In genomic region chr5:116859666-116860320, GRCh38 we compare ENCODE assay signal across 31 cellular contexts.
"Had no signal": no experiment of that assay in that cellular context is flagged by ENCODE, and none has a peak within 500 bp of the region (broad histone marks: within the 10 kb centered on the region; RNA-seq: fewer than 3 reads in every experiment).

No MANE protein-coding gene starts in this region.

- H3K27ac Mint-ChIP-seq: activated naive CD4-positive, alpha-beta T cell treated with anti-CD3 and anti-CD28 coated beads, Interleukin-2, amount 50 U/mL, for 24 hours; endodermal cell; immature natural killer cell; stimulated activated memory B cell treated with anti-CD40 and anti-IgM and Interleukin-4, amounts not matched to agents 10 μg/mL and 1 μg/mL and 100 μg/mL, for 72 hours; T-cell; WTC11 had no signal

- H3K4me3 ChIP-seq: adrenal gland, ascending aorta, breast epithelium, hepatocyte, left lung, lung, pancreas, psoas muscle, SK-N-MC, stomach, thoracic aorta, upper lobe of right lung had no signal

- H3K4me1 Mint-ChIP-seq: activated naive CD4-positive, alpha-beta T cell treated with anti-CD3 and anti-CD28 coated beads, Interleukin-2, amount 50 U/mL, for 24 hours; stimulated activated memory B cell treated with anti-CD40 and anti-IgM and Interleukin-4, amounts not matched to agents 10 μg/mL and 1 μg/mL and 100 μg/mL, for 72 hours; T-cell had no signal

- H3K9me3 Mint-ChIP-seq: activated naive CD4-positive, alpha-beta T cell treated with anti-CD3 and anti-CD28 coated beads, Interleukin-2, amount 50 U/mL, for 24 hours; endodermal cell; nephron; T-cell; WTC11 had no signal

- H3K27ac ChIP-seq: adrenal gland, ascending aorta, epithelial cell of prostate, hepatocyte, left lung, neutrophil, pancreas, psoas muscle, SK-N-MC, stomach, thoracic aorta, upper lobe of right lung had no signal

- H3K27me3 ChIP-seq: adrenal gland, ascending aorta, breast epithelium, hepatocyte, neutrophil, pancreas, stomach, upper lobe of right lung had no signal

- H3K9me3 ChIP-seq: adrenal gland, ascending aorta, breast epithelium, left lung, neutrophil, pancreas, psoas muscle, stomach, thoracic aorta, upper lobe of right lung had no signal

- FAIRE-seq: frontal cortex, pancreas, small intestine had no signal

- H2AFZ ChIP-seq: hepatocyte had no signal

- ATAC-seq: left lung; pancreas; psoas muscle; right cardiac atrium; stimulated activated memory B cell treated with anti-CD40 and anti-IgM and Interleukin-4, amounts not matched to agents 10 μg/mL and 1 μg/mL and 100 μg/mL, for 72 hours; T-cell; upper lobe of right lung; WTC11 had no signal

- DNase-seq: activated gamma-delta T cell treated with Interleukin-2 at 50 U/mL for 16 hours; activated T-cell treated with anti-CD3 and anti-CD28 coated beads, Interleukin-2, amount 50 U/mL, for 1 hour; adrenal gland; cortex of kidney; endodermal cell; glutamatergic neuron; immature natural killer cell; kidney glomerular epithelial cell; left lung; midbrain; pancreas; psoas muscle; right cardiac atrium; small intestine; stimulated activated CD4-positive, alpha-beta T cell treated with anti-CD3 and anti-CD28 coated beads, Interleukin-15, amount 100 ng/mL, for 24 hours; stomach; T-cell; upper lobe of right lung had no signal

- H3K27me3 Mint-ChIP-seq: stimulated activated memory B cell treated with anti-CD40 and anti-IgM and Interleukin-4, amounts not matched to agents 10 μg/mL and 1 μg/mL and 100 μg/mL, for 72 hours; T-cell had no signal

- H3K79me2 ChIP-seq: hepatocyte had no signal

- H3K4me1 ChIP-seq: adrenal gland, ascending aorta, breast epithelium, left lung, pancreas, psoas muscle, upper lobe of right lung had no signal

- H3K4me2 ChIP-seq: hepatocyte had no signal

- H3K4me3 Mint-ChIP-seq: activated naive CD4-positive, alpha-beta T cell treated with anti-CD3 and anti-CD28 coated beads, Interleukin-2, amount 50 U/mL, for 24 hours; endodermal cell; immature natural killer cell; nephron; stimulated activated memory B cell treated with anti-CD40 and anti-IgM and Interleukin-4, amounts not matched to agents 10 μg/mL and 1 μg/mL and 100 μg/mL, for 72 hours; T-cell; WTC11 had no signal

- H3K36me3 ChIP-seq: adrenal gland, ascending aorta, breast epithelium, left lung, neutrophil, pancreas, stomach, thoracic aorta, upper lobe of right lung had no signal

- H3K36me3 Mint-ChIP-seq: activated naive CD4-positive, alpha-beta T cell treated with anti-CD3 and anti-CD28 coated beads, Interleukin-2, amount 50 U/mL, for 24 hours; stimulated activated memory B cell treated with anti-CD40 and anti-IgM and Interleukin-4, amounts not matched to agents 10 μg/mL and 1 μg/mL and 100 μg/mL, for 72 hours; T-cell; WTC11 had no signal
